In the genomic region with DNA sequence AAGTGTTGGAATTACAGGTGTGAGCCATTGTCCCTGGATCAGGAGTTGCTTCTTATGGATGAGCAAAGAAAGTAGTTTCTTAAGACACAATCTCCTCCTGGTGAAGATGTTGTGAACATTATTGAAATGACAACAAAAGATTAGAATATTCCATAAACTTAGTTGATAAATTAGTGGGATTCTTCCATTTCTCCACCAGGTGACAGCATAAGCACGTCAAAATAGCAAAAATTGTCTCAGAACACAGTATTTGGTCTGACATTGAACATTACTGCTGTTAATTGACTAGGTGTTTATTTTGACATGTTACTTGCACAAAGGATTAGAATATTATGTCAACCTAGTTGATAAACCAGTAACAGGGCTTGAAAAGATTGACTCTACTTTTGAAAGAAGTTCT, we compare ENCODE assay signal across 11 cellular contexts. TPM values are rescaled to one million over a fixed set of nuclear protein-coding genes. Genes with fewer than 3 reads are reported as not detected.
DNase-seq lines count a peak whose midpoint lies in the region; FAIRE-seq and TF ChIP-seq lines count a peak whose summit lies in the region.
"Had no signal": no experiment of that assay in that cellular context is flagged by ENCODE, and none has a peak within 500 bp of the region (broad histone marks: within the 10 kb centered on the region; RNA-seq: fewer than 3 reads in every experiment).

No MANE protein-coding gene starts in this region.

- no peak overlapping the region for H3K9ac ChIP-seq in H1 (replicated peaks in 1 of 4; ENCODE audit: extremely low read depth in 1 of 4, low read depth in 3 of 4, low read length in 3 of 4)

- no peak for TF ChIP-seq POLR2A in H1 (IDR thresholded peaks at IDR 0.05; ENCODE audit: control extremely low read depth in 1 of 2, low read depth in 2 of 2, low read length in 2 of 2)

- H3K4me2 ChIP-seq in H1 (ENCODE audit: insufficient read depth in 1 of 2, low read depth in 2 of 2, low read length in 2 of 2), result no peak overlapping the region

- no peak overlapping the region for H3K18ac ChIP-seq in H1 (ENCODE audit: extremely low read depth, low read length)

- no peaks in the 10 kb centered on the region for H3K23me2 ChIP-seq in H1 (ENCODE audit: low read depth, low read length)

- TF ChIP-seq CTCF in H1 (IDR thresholded peaks at IDR 0.05; ENCODE audit: control extremely low read depth in 1 of 3, insufficient read depth in 1 of 3, low read depth in 1 of 3, low read length in 3 of 3) (peak in 2 of 3 experiments; percentile 24 to 41; a peak in 2 of 4 replicates), retinal pigment epithelial cell (conservative IDR thresholded peaks at IDR 0.05; ENCODE audit: low read depth, low read length) (peak; percentile 49)

- no peaks in the 10 kb centered on the region for H3K27me3 Mint-ChIP-seq in activated naive CD4-positive, alpha-beta T cell treated with anti-CD3 and anti-CD28 coated beads for 36 hours (ENCODE audit: low read depth)

- no peak for TF ChIP-seq EP300 in H1 (IDR thresholded peaks at IDR 0.05; ENCODE audit: borderline replicate concordance in 1 of 2, low read depth in 2 of 2, low read length in 2 of 2)

- no peaks in the 10 kb centered on the region for H3K4me1 Mint-ChIP-seq in activated naive CD4-positive, alpha-beta T cell treated with anti-CD3 and anti-CD28 coated beads for 36 hours (ENCODE audit: low read depth)

- H3K4ac ChIP-seq in H1 (replicated peaks; ENCODE audit: insufficient read length, low read depth, low read length), result no peak overlapping the region

- peak; percentile 38 for DNase-seq in DMS 273 (lab: John Stamatoyannopoulos, UW; ENCODE audit: unreplicated experiment)
- DNase-seq in DMS 273 treated with DMSO at 0.1 percent for 48 hours (lab: John Stamatoyannopoulos, UW), result no peak
- DNase-seq in NCI-H146 treated with DMSO at 0.1 percent for 48 hours (lab: John Stamatoyannopoulos, UW; ENCODE audit: unreplicated experiment), result peak; percentile 1
- DNase-seq in H1 (ENCODE audit: low read depth in 1 of 2, low spot score in 2 of 2), result no peak
- DNase-seq in retinal pigment epithelial cell (ENCODE audit: low read depth), result no peak
- no peak for DNase-seq in NCI-H2029 treated with DMSO at 0.1 percent for 48 hours (lab: John Stamatoyannopoulos, UW)
- DNase-seq in GM19240 (ENCODE audit: insufficient read length, low spot score), result no peak
- DNase-seq in activated naive CD4-positive, alpha-beta T cell treated with anti-CD3 and anti-CD28 coated beads for 36 hours, result no peak
- DNase-seq: activated CD4-positive, CD25-positive, alpha-beta regulatory T cell had no signal

- 75% methylated on average over 1 of the region's 1 CpG; no CpG with 5 or more reads in 1 of the 2 experiments for WGBS in H1 (ENCODE audit: extremely low coverage in 1 of 2, insufficient coverage in 1 of 2, insufficient read length in 1 of 2, insufficient replicate concordance in 2 of 2, low coverage in 1 of 2, low lambda C conversion rate in 2 of 2, missing lambda C conversion rate in 1 of 2), 2 experiments

- H4K5ac ChIP-seq in H1 (ENCODE audit: insufficient read length, low read depth, low read length), result no peak overlapping the region

- no peak overlapping the region for H3K27ac Mint-ChIP-seq in activated naive CD4-positive, alpha-beta T cell treated with anti-CD3 and anti-CD28 coated beads for 36 hours

- no peak overlapping the region for H2BK15ac ChIP-seq in H1 (ENCODE audit: low read length)

- no peak overlapping the region for H2AFZ ChIP-seq in H1 (ENCODE audit: low read length)

- POLR2A ChIA-PET in H1 (lab: Charles Lee; ENCODE audit: partially characterized antibody), result no interaction called here

- H3K36me3 Mint-ChIP-seq in activated naive CD4-positive, alpha-beta T cell treated with anti-CD3 and anti-CD28 coated beads for 36 hours (ENCODE audit: low read depth), result no peaks in the 10 kb centered on the region

- H3K56ac ChIP-seq in H1 (replicated peaks; ENCODE audit: insufficient read length, low read depth, low read length), result no peak overlapping the region

- no peaks in the 10 kb centered on the region for H3K9me3 Mint-ChIP-seq in activated naive CD4-positive, alpha-beta T cell treated with anti-CD3 and anti-CD28 coated beads for 36 hours

- H4K91ac ChIP-seq in H1 (replicated peaks; ENCODE audit: insufficient read length, low read length), result no peak overlapping the region

- H3K79me1 ChIP-seq in H1 (ENCODE audit: low read depth, low read length), result no peaks in the 10 kb centered on the region

- peaks cover 0 to 7% of the 10 kb centered on the region in 2 experiments; a peak in 1 of 4 replicates for H3K9me3 ChIP-seq in H1 (ENCODE audit: insufficient read depth in 2 of 2, low read depth in 1 of 2, low read length in 1 of 2)

- H3K4me3 Mint-ChIP-seq in activated naive CD4-positive, alpha-beta T cell treated with anti-CD3 and anti-CD28 coated beads for 36 hours, result no peak overlapping the region

- no peaks in the 10 kb centered on the region for H3K27me3 ChIP-seq in H1 (replicated peaks in 1 of 4; ENCODE audit: control insufficient read depth in 3 of 4, extremely low read depth in 1 of 4, insufficient read depth in 3 of 4, low read length in 3 of 4)

- CTCF ChIA-PET in H1 (lab: Charles Lee; ENCODE audit: partially characterized antibody), result interaction anchor here (0.7 to 1.4 kb wide), 6 partner anchors 15 to 200 kb away, joined by 3 to 5 read pairs (median 4); no protein-coding TSS in a partner anchor
- CTCF ChIA-PET in activated naive CD4-positive, alpha-beta T cell treated with anti-CD3 and anti-CD28 coated beads for 36 hours (lab: Charles Lee), result interaction anchor here (0.8 to 2.3 kb wide), 3 partner anchors 8 to 131 kb away, joined by 4 to 23 read pairs (median 8); no protein-coding TSS in a partner anchor

- H3K14ac ChIP-seq in H1 (ENCODE audit: insufficient read length), result no peak overlapping the region

- H4K8ac ChIP-seq in H1 (ENCODE audit: extremely low read depth, insufficient read depth, low read length), result no peak overlapping the region

- no peaks in the 10 kb centered on the region for H3K4me1 ChIP-seq in H1 (replicated peaks in 1 of 4; ENCODE audit: control insufficient read depth in 3 of 4, insufficient read depth in 4 of 4, low read length in 3 of 4)

- no peak overlapping the region for H2AK5ac ChIP-seq in H1 (ENCODE audit: low read depth, low read length)

- intact Hi-C loops in activated naive CD4-positive, alpha-beta T cell treated with anti-CD3 and anti-CD28 coated beads for 36 hours (cut with micrococcal nuclease), result no loop called here

- H3K4me3 ChIP-seq in H1 (ENCODE audit: extremely low read depth in 1 of 4, insufficient read depth in 2 of 4, low read depth in 3 of 4, low read length in 4 of 4), result no peak overlapping the region
- no peak overlapping the region for H3K4me3 ChIP-seq in retinal pigment epithelial cell (ENCODE audit: low read length)

- no peak overlapping the region for H2BK12ac ChIP-seq in H1 (ENCODE audit: low read depth, low read length)

- H3K36me3 ChIP-seq in H1 (ENCODE audit: control insufficient read depth in 2 of 4, insufficient read depth in 4 of 4, low read length in 3 of 4), result no peaks in the 10 kb centered on the region

- no peak overlapping the region for H2BK20ac ChIP-seq in H1 (ENCODE audit: low read length)

- H4K20me1 ChIP-seq in H1 (replicated peaks in 1 of 2; ENCODE audit: control insufficient read depth in 1 of 2, insufficient read depth in 2 of 2, low read length in 2 of 2), result no peaks in the 10 kb centered on the region

- no peak overlapping the region for H3K23ac ChIP-seq in H1 (ENCODE audit: insufficient read length)

- no peak overlapping the region for H3K27ac ChIP-seq in H1 (ENCODE audit: low read depth, low read length)

- FAIRE-seq in H1 (lab: Jason Lieb, UNC), result peak; percentile 24
- FAIRE-seq: colon had no signal

- no peak overlapping the region for H2BK120ac ChIP-seq in H1 (replicated peaks; ENCODE audit: low read depth, low read length)

- TF ChIP-seq RAD21 in H1 (IDR thresholded peaks at IDR 0.05 in 1 of 2, conservative IDR thresholded peaks at IDR 0.05 in 1 of 2; ENCODE audit: low read depth in 2 of 2, low read length in 2 of 2), result peak; percentile 40 to 50

- H2BK5ac ChIP-seq in H1 (ENCODE audit: low read depth, low read length), result no peak overlapping the region

- H3K79me2 ChIP-seq in H1 (ENCODE audit: control insufficient read depth in 1 of 2, insufficient read depth in 2 of 2, low read length in 2 of 2), result no peaks in the 10 kb centered on the region

TF ChIP-seq in H1, 55 proteins besides CTCF, POLR2A, EP300 and RAD21 (continues in another document):
- no peak for TF ChIP-seq CBX5 (IDR thresholded peaks at IDR 0.05; ENCODE audit: low read depth, low read length)
- no peak for TF ChIP-seq SIX5 (IDR thresholded peaks at IDR 0.05; ENCODE audit: low read depth, low read length)
- TF ChIP-seq GTF2F1 (IDR thresholded peaks at IDR 0.05; ENCODE audit: borderline replicate concordance, low read depth, low read length), result no peak
- no peak for TF ChIP-seq SIN3A (conservative IDR thresholded peaks at IDR 0.05 in 1 of 2, IDR thresholded peaks at IDR 0.05 in 1 of 2; ENCODE audit: low read depth in 1 of 2, low read length in 2 of 2)
- TF ChIP-seq RBBP5 (IDR thresholded peaks at IDR 0.05; ENCODE audit: borderline replicate concordance, low read depth, low read length), result no peak
- no peak for TF ChIP-seq TCF12 (IDR thresholded peaks at IDR 0.05; ENCODE audit: low read depth, low read length)
- no peak for TF ChIP-seq CHD2 (IDR thresholded peaks at IDR 0.05; ENCODE audit: low read length)
- TF ChIP-seq HDAC2 (IDR thresholded peaks at IDR 0.05; ENCODE audit: borderline replicate concordance in 1 of 2, low read depth in 2 of 2, low read length in 2 of 2), result no peak
- TF ChIP-seq TEAD4 (IDR thresholded peaks at IDR 0.05; ENCODE audit: low read depth, low read length), result no peak
- TF ChIP-seq EGR1 (IDR thresholded peaks at IDR 0.05; ENCODE audit: borderline replicate concordance, low read depth, low read length), result no peak
- TF ChIP-seq RFX5 (IDR thresholded peaks at IDR 0.05; ENCODE audit: borderline replicate concordance, low read depth, low read length), result no peak
- TF ChIP-seq RXRA (IDR thresholded peaks at IDR 0.05; ENCODE audit: insufficient read depth, low read depth, low read length), result no peak
- TF ChIP-seq KDM1A (IDR thresholded peaks at IDR 0.05; ENCODE audit: borderline replicate concordance, low read length), result no peak
- TF ChIP-seq KDM4A (IDR thresholded peaks at IDR 0.05; ENCODE audit: low read depth, low read length, severe bottlenecking), result no peak

RNA-seq across cellular contexts. Expression of gene CLDN34, which starts 21.6 kb away (rescaled TPM):
- total RNA-seq in H1 (2021; fragmentation: NEBNext Ultra II Directional; extraction: Animal tissue kit (Norgen Biotek cat#: 25700)), result 0.50 TPM in 1 of 2 replicates, not detected in the other
- 0.26 and 0.27 TPM in 2 replicates for polyA plus RNA-seq in H1 (2011; rRNA removed)
- polyA plus RNA-seq in H1 (2011; cell fraction: cytosol; rRNA removed), result 0.28 TPM
- 0.54 TPM for polyA plus RNA-seq in H1 (2011; cell fraction: nucleus; rRNA removed)
- 0.19 to 0.46 TPM (median 0.38 TPM) in 4 replicates for polyA plus RNA-seq in H1 (2012, experiment 1 of 2)
- 0.20 TPM for polyA plus RNA-seq in H1 (2012, experiment 2 of 2)
- polyA plus RNA-seq in H1 (2013, experiment 1 of 2), result 0.22 TPM
- polyA plus RNA-seq in H1 (2013, experiment 2 of 2), result 0.29 TPM
- polyA minus RNA-seq in H1 (2011; rRNA and poly(A)+ RNA removed), result 1.3 and 1.8 TPM in 2 replicates
- not detected for polyA minus RNA-seq in H1 (2011; cell fraction: cytosol; rRNA and poly(A)+ RNA removed)
- polyA minus RNA-seq in H1 (2011; cell fraction: nucleus; rRNA and poly(A)+ RNA removed), result 1.8 TPM
- total RNA-seq in activated naive CD4-positive, alpha-beta T cell treated with anti-CD3 and anti-CD28 coated beads for 36 hours, result not detected
- total RNA-seq: A172 had no signal

Comparison
In these comparisons a context has a peak if more than half of its experiments do, and no peak if none do; other contexts are left out.
1. DNase-seq: peak in DMS 273 (single experiment) and NCI-H146 treated with DMSO at 0.1 percent for 48 hours (single experiment); none in DMS 273 treated with DMSO at 0.1 percent for 48 hours (single experiment), H1 (0 of 2), retinal pigment epithelial cell (single experiment), NCI-H2029 treated with DMSO at 0.1 percent for 48 hours (single experiment), GM19240 (single experiment) and activated naive CD4-positive, alpha-beta T cell treated with anti-CD3 and anti-CD28 coated beads for 36 hours (single experiment).